ENCODE assay signal across 15 cellular contexts in genomic region chr6:53735896-53736295, GRCh38. TPM values are rescaled to one million over a fixed set of nuclear protein-coding genes. Genes with fewer than 3 reads are reported as not detected.
A peak's percentile ranks its signal among the peaks of the same experiment; 100 is the strongest.
DNase-seq lines count a peak whose midpoint lies in the region; ATAC-seq and TF ChIP-seq lines count a peak whose summit lies in the region.
"Had no signal": no experiment of that assay in that cellular context is flagged by ENCODE, and none has a peak within 500 bp of the region (broad histone marks: within the 10 kb centered on the region; RNA-seq: fewer than 3 reads in every experiment).

No MANE protein-coding gene starts in this region.

- WGBS in esophagus muscularis mucosa, result 76% methylated on average over 4 of the region's 4 CpGs

- no peak for TF ChIP-seq CTCF in esophagus muscularis mucosa (IDR thresholded peaks at IDR 0.05)

- no peaks in the 10 kb centered on the region for H3K36me3 ChIP-seq in esophagus muscularis mucosa
- H3K36me3 ChIP-seq: esophagus squamous epithelium, suprapubic skin, WERI-Rb-1 had no signal

- H3K4me1 ChIP-seq in esophagus muscularis mucosa, result peaks cover 0 to 19% (median 11%) of the 10 kb centered on the region in 4 donors

- H3K27me3 ChIP-seq in esophagus muscularis mucosa, result no peaks in the 10 kb centered on the region
- H3K27me3 ChIP-seq: esophagus squamous epithelium, suprapubic skin had no signal

- H3K4me3 ChIP-seq in esophagus muscularis mucosa, result no peak overlapping the region
- H3K4me3 ChIP-seq: esophagus squamous epithelium, suprapubic skin had no signal

- intact Hi-C loops in esophagus muscularis mucosa (cut with DNase I), result no loop called here

- TF ChIP-seq POLR2A in esophagus muscularis mucosa (IDR thresholded peaks at IDR 0.05; ENCODE audit: low read depth), result no peak

- TF ChIP-seq EP300 in esophagus muscularis mucosa (IDR thresholded peaks at IDR 0.05), result no peak

- H3K27ac ChIP-seq in esophagus muscularis mucosa (replicated peaks in 1 of 4), result no peak overlapping the region
- H3K27ac ChIP-seq: HL-60, WERI-Rb-1 had no signal

- H3K9me3 ChIP-seq in esophagus muscularis mucosa, result no peaks in the 10 kb centered on the region
- H3K9me3 ChIP-seq: esophagus squamous epithelium, suprapubic skin had no signal

- ATAC-seq in GM18909 (IDR thresholded peaks at IDR 0.05; ENCODE audit: poor library complexity, unreplicated experiment), result peak; percentile 77
- ATAC-seq in HG03108 (IDR thresholded peaks at IDR 0.05; ENCODE audit: unreplicated experiment), result no peak

- DNase-seq in DMS 273 (lab: John Stamatoyannopoulos, UW; ENCODE audit: unreplicated experiment) (peak; percentile 66), NCI-H524 (lab: John Stamatoyannopoulos, UW) (peak; percentile 96 to 99), esophagus muscularis mucosa (ENCODE audit: extremely low spot score) (peak; percentile 88), NOMO-1 (lab: John Stamatoyannopoulos, UW; ENCODE audit: unreplicated experiment in 2 of 2) (no peak), GM19240 (ENCODE audit: insufficient read length, low spot score) (no peak), NCI-H446 (lab: John Stamatoyannopoulos, UW) (no peak)
- DNase-seq: activated effector memory CD4-positive, alpha-beta T cell treated with anti-CD3 and anti-CD28 coated beads, Interleukin-2, amount 50 U/mL, for 16 hours; esophagus squamous epithelium; MM.1S; Right ventricle myocardium superior; WERI-Rb-1 had no signal

RNA-seq across cellular contexts. Expression of gene LRRC1, which starts 58.9 kb away (rescaled TPM):
- total RNA-seq in esophagus muscularis mucosa, result 10 to 100 TPM; 10.4 to 13.0 (median 12.6) TPM

Comparison
In these comparisons a context has a peak if more than half of its experiments do, and no peak if none do; other contexts are left out.
1. DNase-seq: peak in DMS 273 (single experiment), NCI-H524 (2 of 2) and esophagus muscularis mucosa (single experiment); none in NOMO-1 (0 of 2), GM19240 (single experiment) and NCI-H446 (0 of 2).